ENCODE assay signal across 1 cellular context in genomic region chr12:46938071-46938678, GRCh38.
TF ChIP-seq lines count a peak whose summit lies in the region.

No MANE protein-coding gene starts in this region.

TF ChIP-seq in SK-N-SH, 30 proteins besides CTCF, POLR2A, EP300 and RAD21 (continued from another document):
- peak; percentile 6; the same call in 1 of the 2 replicates for TF ChIP-seq PBX3 (IDR thresholded peaks at IDR 0.05)
- peak; percentile 45; the same call in 1 of the 2 replicates for TF ChIP-seq FOSL2 (IDR thresholded peaks at IDR 0.05; ENCODE audit: borderline replicate concordance, low read depth)
- no peak for TF ChIP-seq RFX5 (IDR thresholded peaks at IDR 0.05; ENCODE audit: low read length)
- TF ChIP-seq GABPA (IDR thresholded peaks at IDR 0.05; ENCODE audit: low read depth) = no peak
- no peak for TF ChIP-seq FOXJ3 (CRISPR knock-in tag; IDR thresholded peaks at IDR 0.05)
